1 cellular context compared by ENCODE assay signal in the genomic region with DNA sequence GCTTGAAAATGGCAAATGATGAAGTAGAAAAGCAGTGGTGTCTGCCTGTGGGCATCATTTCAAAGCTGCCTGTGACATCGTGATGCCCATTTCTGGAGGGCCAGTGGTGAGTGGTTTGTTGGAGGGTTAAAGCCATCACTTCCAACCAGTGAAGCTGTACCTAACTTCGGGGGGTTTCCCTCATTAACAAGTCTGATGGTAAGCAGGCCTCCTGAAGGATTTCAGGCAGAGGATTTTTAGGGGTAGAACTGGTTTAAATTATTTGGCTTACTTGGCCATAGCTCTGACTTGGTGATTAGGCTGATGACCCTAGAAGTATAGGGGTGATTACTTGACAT.
TF ChIP-seq lines count a peak whose summit lies in the region.

No MANE protein-coding gene starts in this region.

TF ChIP-seq in IMR-90, 13 proteins besides CTCF, POLR2A, EP300 and RAD21 (continued from another document):
- TF ChIP-seq, protein P1, sequence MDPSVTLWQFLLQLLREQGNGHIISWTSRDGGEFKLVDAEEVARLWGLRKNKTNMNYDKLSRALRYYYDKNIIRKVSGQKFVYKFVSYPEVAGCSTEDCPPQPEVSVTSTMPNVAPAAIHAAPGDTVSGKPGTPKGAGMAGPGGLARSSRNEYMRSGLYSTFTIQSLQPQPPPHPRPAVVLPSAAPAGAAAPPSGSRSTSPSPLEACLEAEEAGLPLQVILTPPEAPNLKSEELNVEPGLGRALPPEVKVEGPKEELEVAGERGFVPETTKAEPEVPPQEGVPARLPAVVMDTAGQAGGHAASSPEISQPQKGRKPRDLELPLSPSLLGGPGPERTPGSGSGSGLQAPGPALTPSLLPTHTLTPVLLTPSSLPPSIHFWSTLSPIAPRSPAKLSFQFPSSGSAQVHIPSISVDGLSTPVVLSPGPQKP (IDR thresholded peaks at IDR 0.05; ENCODE audit: borderline replicate concordance, low read depth, low read length): no peak
- no peak for TF ChIP-seq NFE2L2 (IDR thresholded peaks at IDR 0.05; ENCODE audit: low read depth, low read length)
- TF ChIP-seq RCOR1 (IDR thresholded peaks at IDR 0.05; ENCODE audit: insufficient replicate concordance, low read length): no peak
- no peak for TF ChIP-seq MAZ (IDR thresholded peaks at IDR 0.05; ENCODE audit: borderline replicate concordance, low read depth, low read length)
- TF ChIP-seq BHLHE40 (IDR thresholded peaks at IDR 0.05; ENCODE audit: low read depth, low read length): no peak
- no peak for TF ChIP-seq SMC3 (IDR thresholded peaks at IDR 0.05; ENCODE audit: low read depth, low read length)
- TF ChIP-seq MAFK (IDR thresholded peaks at IDR 0.05; ENCODE audit: low read depth, low read length): no peak
